In the genomic region with DNA sequence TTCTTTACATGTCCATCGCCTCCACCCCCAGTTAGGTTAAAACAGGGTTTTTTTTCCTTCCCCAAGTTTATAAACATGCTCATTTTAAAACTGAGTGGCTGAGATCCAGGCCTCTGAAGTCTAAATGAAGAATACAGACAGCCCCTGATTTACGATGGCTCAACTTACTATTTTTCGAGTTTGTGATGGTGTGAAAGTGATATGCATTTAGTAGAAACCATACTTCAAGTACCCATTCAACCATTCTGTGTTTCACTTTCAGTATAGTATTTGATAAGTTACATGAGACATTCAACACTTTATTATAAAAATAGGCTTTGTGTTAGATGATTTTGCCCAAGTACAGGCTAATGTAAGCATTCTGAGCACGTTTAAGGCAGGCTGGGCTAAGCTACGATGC, we compare ENCODE assay signal across 11 cellular contexts. TPM values are rescaled to one million over a fixed set of nuclear protein-coding genes. Genes with fewer than 3 reads are reported as not detected.
DNase-seq lines count a peak whose midpoint lies in the region; ATAC-seq and TF ChIP-seq lines count a peak whose summit lies in the region.
"Had no signal": no experiment of that assay in that cellular context is flagged by ENCODE, and none has a peak within 500 bp of the region (broad histone marks: within the 10 kb centered on the region; RNA-seq: fewer than 3 reads in every experiment).

No MANE protein-coding gene starts in this region.

- no peak for TF ChIP-seq CTCF in Loucy (conservative IDR thresholded peaks at IDR 0.05; ENCODE audit: low read length)

- peak overlapping the region; percentile 72 to 90 (median 85) for H3K4me3 Mint-ChIP-seq in naive B cell
- H3K4me3 Mint-ChIP-seq: dendritic cell treated with granulocyte-macrophage colony-stimulating factor and Interleukin-4, amounts not matched to agents 40 ng/mL and 50 ng/mL, for 4 days had no signal

- H2AFZ ChIP-seq in Loucy (ENCODE audit: low read length): peak overlapping the region; percentile 60

- H3K9me3 ChIP-seq in Loucy (ENCODE audit: insufficient read depth, low read depth, low read length): no peaks in the 10 kb centered on the region

- H3K9ac ChIP-seq in Loucy (ENCODE audit: low read depth, low read length, poor library complexity, severe bottlenecking): peak overlapping the region; percentile 91

- peaks cover 37 to 75% (median 42%) of the 10 kb centered on the region in 3 donors for H3K4me1 Mint-ChIP-seq in naive B cell

- H3K36me3 ChIP-seq in Loucy (ENCODE audit: insufficient read depth, low read length): no peaks in the 10 kb centered on the region

- peak overlapping the region; percentile 98 for H3K4me2 ChIP-seq in Loucy (ENCODE audit: low read depth, low read length, poor library complexity, severe bottlenecking)

- H3K9me3 Mint-ChIP-seq in naive B cell: no peaks in the 10 kb centered on the region
- H3K9me3 Mint-ChIP-seq: dendritic cell treated with granulocyte-macrophage colony-stimulating factor and Interleukin-4, amounts not matched to agents 40 ng/mL and 50 ng/mL, for 4 days had no signal

- H3K9me2 ChIP-seq in Loucy (replicated peaks; ENCODE audit: low read depth, low read length): no peaks in the 10 kb centered on the region

- H3K36me3 Mint-ChIP-seq in naive B cell: no peaks in the 10 kb centered on the region

- H3K4me3 ChIP-seq in Loucy (ENCODE audit: low read length, poor library complexity, severe bottlenecking): peak overlapping the region; percentile 87

- peak; percentile 34 for DNase-seq in naive B cell
- DNase-seq in SK-N-DZ (ENCODE audit: low spot score): no peak
- no peak for DNase-seq in kidney tubule cell (ENCODE audit: low spot score)
- DNase-seq: midbrain, NCI-H446 had no signal

- H3K4me1 ChIP-seq in Loucy (ENCODE audit: insufficient read depth, low read length, poor library complexity, severe bottlenecking): peaks cover 55% of the 10 kb centered on the region

- H3K79me2 ChIP-seq in Loucy (ENCODE audit: insufficient read depth, low read length): peaks cover 29% of the 10 kb centered on the region

- ATAC-seq in GM18858 (IDR thresholded peaks at IDR 0.05; ENCODE audit: unreplicated experiment) (peak; percentile 65), GM21526 (IDR thresholded peaks at IDR 0.05; ENCODE audit: low FRiP score, unreplicated experiment) (peak; percentile 51), naive B cell (ENCODE audit: low read depth in 2 of 2) (peak; percentile 65), HG02763 (IDR thresholded peaks at IDR 0.05; ENCODE audit: unreplicated experiment) (no peak)
- ATAC-seq: sciatic nerve had no signal

- peaks cover 6% of the 10 kb centered on the region; the same call in 1 of the 2 replicates for H3F3A ChIP-seq in Loucy (ENCODE audit: low read depth)

- H3K27ac Mint-ChIP-seq in naive B cell: peak overlapping the region; percentile 86 to 99 (median 97)

- H3K27me3 ChIP-seq in Loucy (ENCODE audit: insufficient read depth, low read length, poor library complexity, severe bottlenecking): no peaks in the 10 kb centered on the region

- H4K20me1 ChIP-seq in Loucy (ENCODE audit: insufficient read depth, low read length, poor library complexity, severe bottlenecking): no peaks in the 10 kb centered on the region

- H3K27me3 Mint-ChIP-seq in naive B cell: no peaks in the 10 kb centered on the region
- H3K27me3 Mint-ChIP-seq: dendritic cell treated with granulocyte-macrophage colony-stimulating factor and Interleukin-4, amounts not matched to agents 40 ng/mL and 50 ng/mL, for 4 days had no signal

RNA-seq across cellular contexts. Expression of a gene that starts 30.5 kb away (rescaled TPM):
- polyA plus RNA-seq in naive B cell (ENCODE audit: low read depth in 6 of 6): 100 to 1,000 TPM in 1 of 6 donors, 10 to 100 TPM in 5; 76.9 to 103 (median 88.7) TPM
- polyA plus RNA-seq in SK-N-DZ (2014; cell fraction: cytosol; rRNA removed): 24.1 and 26.0 TPM in 2 replicates
- 9.5 and 16.5 TPM in 2 replicates for polyA plus RNA-seq in SK-N-DZ (2014; cell fraction: nucleus; rRNA removed)
